ENCODE assay signal across 26 cellular contexts in genomic region chr10:91115618-91116390, GRCh38.
"Had no signal": no experiment of that assay in that cellular context is flagged by ENCODE, and none has a peak within 500 bp of the region (broad histone marks: within the 10 kb centered on the region; RNA-seq: fewer than 3 reads in every experiment).

No MANE protein-coding gene starts in this region.

- H3K9me3 ChIP-seq: heart left ventricle, left lung, mucosa of descending colon, ovary, right atrium auricular region, right lobe of liver, tibial nerve, uterus had no signal

- H3K4me1 Mint-ChIP-seq: immature natural killer cell; naive thymus-derived CD8-positive, alpha-beta T cell; nephron had no signal

- H3K27ac Mint-ChIP-seq: immature natural killer cell; nephron; progenitor cell of endocrine pancreas; stimulated activated naive CD8-positive, alpha-beta T cell treated with anti-CD3 and anti-CD28 coated beads, Interleukin-15, Interleukin-2, amounts not matched to agents 100 ng/mL and 50 ng/mL, for 24 hours; type B pancreatic cell had no signal

- H3K36me3 ChIP-seq: heart left ventricle, left lung, ovary, right atrium auricular region, right lobe of liver, tibial nerve, uterus had no signal

- H3K4me3 Mint-ChIP-seq: immature natural killer cell; naive thymus-derived CD8-positive, alpha-beta T cell; nephron; neural crest cell; stimulated activated naive CD8-positive, alpha-beta T cell treated with anti-CD3 and anti-CD28 coated beads, Interleukin-15, Interleukin-2, amounts not matched to agents 100 ng/mL and 50 ng/mL, for 24 hours; type B pancreatic cell had no signal

- ATAC-seq: heart left ventricle; left colon; left lung; mucosa of descending colon; naive thymus-derived CD8-positive, alpha-beta T cell; right lobe of liver had no signal

- DNase-seq: heart left ventricle; hypothalamus; immature natural killer cell; kidney; left colon; left lung; midbrain; mucosa of descending colon; naive thymus-derived CD8-positive, alpha-beta T cell; ovary; right lobe of liver; stimulated activated CD4-positive, alpha-beta T cell treated with anti-CD3 and anti-CD28 coated beads, Interleukin-12 subunit alpha, Interleukin-12 subunit beta, amount 100 ng/mL, for 4 hours; stimulated activated CD4-positive, alpha-beta T cell treated with anti-CD3 and anti-CD28 coated beads, Interleukin-15, amount 100 ng/mL, for 24 hours; stimulated activated CD4-positive, alpha-beta T cell treated with anti-CD3 and anti-CD28 coated beads, Interleukin-2, amount 100 ng/mL, for 24 hours; stimulated activated CD4-positive, alpha-beta T cell treated with anti-CD3 and anti-CD28 coated beads, Interleukin-4, amount 100 ng/mL, for 1 hour; stimulated activated naive CD4-positive, alpha-beta T cell; uterus had no signal

- H3K9me3 Mint-ChIP-seq: immature natural killer cell; naive thymus-derived CD8-positive, alpha-beta T cell; nephron; neural crest cell; stimulated activated naive CD8-positive, alpha-beta T cell treated with anti-CD3 and anti-CD28 coated beads, Interleukin-15, Interleukin-2, amounts not matched to agents 100 ng/mL and 50 ng/mL, for 24 hours; type B pancreatic cell had no signal

- H3K27me3 Mint-ChIP-seq: naive thymus-derived CD8-positive, alpha-beta T cell; stimulated activated naive CD8-positive, alpha-beta T cell treated with anti-CD3 and anti-CD28 coated beads, Interleukin-15, Interleukin-2, amounts not matched to agents 100 ng/mL and 50 ng/mL, for 24 hours had no signal

- H3K4me1 ChIP-seq: left lung, right lobe of liver, tibial nerve, uterus had no signal

- H3K4me3 ChIP-seq: heart left ventricle, left lung, lung, mucosa of descending colon, ovary, right atrium auricular region, right lobe of liver, skin epidermis, tibial nerve, uterus had no signal

- H3K36me3 Mint-ChIP-seq: immature natural killer cell; naive thymus-derived CD8-positive, alpha-beta T cell; type B pancreatic cell had no signal

- H3K27ac ChIP-seq: heart left ventricle, left lung, ovary, right atrium auricular region, right lobe of liver, skin epidermis, tibial nerve, uterus had no signal

- H3K27me3 ChIP-seq: heart left ventricle, left lung, ovary, right atrium auricular region, right lobe of liver, tibial nerve, uterus had no signal
